In the genomic region with DNA sequence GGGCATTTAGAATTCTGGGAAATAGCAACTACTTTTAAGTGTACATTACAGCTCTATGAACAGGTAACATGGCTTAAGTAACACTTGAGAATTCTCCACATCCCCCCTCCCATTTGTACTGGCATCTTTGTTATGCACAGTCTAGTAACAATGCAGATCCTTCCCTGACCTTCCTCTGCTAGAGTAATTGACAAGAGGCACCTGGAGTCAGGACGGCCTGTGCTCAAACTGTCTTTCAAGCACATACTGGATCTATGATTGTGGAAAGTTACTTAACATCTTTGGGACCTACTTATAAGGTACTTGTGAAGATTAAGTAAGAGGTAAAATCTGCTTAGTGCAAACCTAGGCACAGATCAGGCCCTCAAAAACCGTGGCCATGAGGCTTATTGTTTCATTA, we compare ENCODE assay signal across 17 cellular contexts. TPM values are rescaled to one million over a fixed set of nuclear protein-coding genes. Genes with fewer than 3 reads are reported as not detected.
DNase-seq lines count a peak whose midpoint lies in the region; ATAC-seq and TF ChIP-seq lines count a peak whose summit lies in the region.
"Had no signal": no experiment of that assay in that cellular context is flagged by ENCODE, and none has a peak within 500 bp of the region (broad histone marks: within the 10 kb centered on the region; RNA-seq: fewer than 3 reads in every experiment).

No MANE protein-coding gene starts in this region.

- H3K4me3 ChIP-seq in HAP-1, result no peak overlapping the region
- no peak overlapping the region for H3K4me3 ChIP-seq in WERI-Rb-1 (ENCODE audit: low read depth, low read length)
- H3K4me3 ChIP-seq in upper lobe of right lung, result no peak overlapping the region
- H3K4me3 ChIP-seq: Peyer's patch had no signal

- H3K27ac ChIP-seq in WERI-Rb-1 (no peak overlapping the region), upper lobe of right lung (no peak overlapping the region)
- H3K27ac ChIP-seq: Peyer's patch had no signal

- H3K4me1 ChIP-seq in HAP-1 (peaks cover 16% of the 10 kb centered on the region), upper lobe of right lung (no peaks in the 10 kb centered on the region)

- H3K36me3 ChIP-seq in HAP-1 (replicated peaks) (no peaks in the 10 kb centered on the region), WERI-Rb-1 (no peaks in the 10 kb centered on the region), upper lobe of right lung (no peaks in the 10 kb centered on the region)
- H3K36me3 ChIP-seq: Peyer's patch had no signal

- intact Hi-C loops in upper lobe of right lung (cut with DNase I), result no loop called here

- TF ChIP-seq CTCF in WERI-Rb-1 (IDR thresholded peaks at IDR 0.05; ENCODE audit: low read depth, low read length) (no peak), upper lobe of right lung (IDR thresholded peaks at IDR 0.05) (no peak)

- DNase-seq in HAP-1 (ENCODE audit: low spot score in 2 of 2) (peak; percentile 56 to 78), WERI-Rb-1 (peak; percentile 67), islet precursor cell (peak; percentile 35), upper lobe of right lung (no peak), H4 (ENCODE audit: low spot score) (no peak)
- DNase-seq: ACHN; CD4-positive, CD25-positive, alpha-beta regulatory T cell; KBM-7; NCI-H1048; NCI-H1694; NCI-H2107; NCI-H748 treated with DMSO at 0.1 percent for 48 hours; Peyer's patch; Right ventricle myocardium superior had no signal

- peak; percentile 96 for ATAC-seq in upper lobe of right lung
- ATAC-seq in HG03442 (IDR thresholded peaks at IDR 0.05; ENCODE audit: unreplicated experiment), result no peak
- ATAC-seq in GM18498 (IDR thresholded peaks at IDR 0.05; ENCODE audit: unreplicated experiment), result no peak
- ATAC-seq: SK-N-SH treated with all-trans-retinoic acid at 6 μM for 48 hours had no signal

- no peaks in the 10 kb centered on the region; the same call in 1 of the 2 replicates for H3K9me3 ChIP-seq in HAP-1
- peaks cover 2% of the 10 kb centered on the region for H3K9me3 ChIP-seq in WERI-Rb-1 (ENCODE audit: severe bottlenecking)
- H3K9me3 ChIP-seq in upper lobe of right lung, result no peaks in the 10 kb centered on the region
- H3K9me3 ChIP-seq: Peyer's patch had no signal

- H3K27me3 ChIP-seq in HAP-1 (ENCODE audit: low read depth), result no peaks in the 10 kb centered on the region
- no peaks in the 10 kb centered on the region for H3K27me3 ChIP-seq in WERI-Rb-1 (ENCODE audit: insufficient read depth, low read depth, severe bottlenecking)
- no peaks in the 10 kb centered on the region for H3K27me3 ChIP-seq in upper lobe of right lung
- H3K27me3 ChIP-seq: Peyer's patch had no signal

- in situ Hi-C loops in HAP-1 (cut with MboI; ENCODE audit: low sequenced_read_pairs), result no loop called here

RNA-seq across cellular contexts. Expression of a gene that starts 21.9 kb away (rescaled TPM):
- not detected for total RNA-seq in upper lobe of right lung
- 0.19 TPM in 1 of 2 replicates, not detected in the other for total RNA-seq in H4 (2014; rRNA removed; shearing (Covaris generic))
- total RNA-seq: CD4-positive, CD25-positive, alpha-beta regulatory T cell; Peyer's patch; Right ventricle myocardium superior had no signal

Comparison
In these comparisons a context has a peak if more than half of its experiments do, and no peak if none do; other contexts are left out.
1. DNase-seq: peak in HAP-1 (2 of 2), WERI-Rb-1 (single experiment) and islet precursor cell (single experiment); none in upper lobe of right lung (single experiment) and H4 (single experiment).